18 cellular contexts compared by ENCODE assay signal in genomic region chr6:90266845-90267621, GRCh38. TPM values are rescaled to one million over a fixed set of nuclear protein-coding genes. Genes with fewer than 3 reads are reported as not detected.
DNase-seq lines count a peak whose midpoint lies in the region; ATAC-seq, FAIRE-seq and TF ChIP-seq lines count a peak whose summit lies in the region.
"Had no signal": no experiment of that assay in that cellular context is flagged by ENCODE, and none has a peak within 500 bp of the region (broad histone marks: within the 10 kb centered on the region; RNA-seq: fewer than 3 reads in every experiment).

No MANE protein-coding gene starts in this region.

- H3K4me3 ChIP-seq in K562, result no peak overlapping the region
- H3K4me3 ChIP-seq: ascending aorta, coronary artery, SK-N-MC had no signal

- no peaks in the 10 kb centered on the region for H3K79me2 ChIP-seq in K562 (ENCODE audit: control insufficient read depth, insufficient read depth, low read length)

- H3K27ac ChIP-seq in K562 (ENCODE audit: extremely low read depth, low read depth, low read length), result no peak overlapping the region
- H3K27ac ChIP-seq: ascending aorta, coronary artery, SK-N-MC had no signal

- no peak overlapping the region for H3K4me2 ChIP-seq in K562 (ENCODE audit: insufficient read depth, low read length)

- no peaks in the 10 kb centered on the region for H4K20me1 ChIP-seq in K562 (replicated peaks; ENCODE audit: control insufficient read depth, insufficient read depth, low read length)

- TF ChIP-seq CTCF in K562 (IDR thresholded peaks at IDR 0.05 in 2 of 3, conservative IDR thresholded peaks at IDR 0.05 in 1 of 3; ENCODE audit: insufficient read depth in 2 of 3, low read depth in 1 of 3, low read length in 3 of 3), result no peak

- no peak for FAIRE-seq in K562 (lab: Jason Lieb, UNC)
- FAIRE-seq: islet of Langerhans had no signal

- WGBS in K562 (ENCODE audit: insufficient coverage, low coverage, missing lambda C conversion rate), result 3% methylated on average over 6 of the region's 6 CpGs

- ATAC-seq in K562 (no peak), GM21423 (IDR thresholded peaks at IDR 0.05; ENCODE audit: unreplicated experiment) (no peak), HG03097 (IDR thresholded peaks at IDR 0.05; ENCODE audit: low FRiP score, unreplicated experiment) (no peak)
- ATAC-seq: Panc1, sciatic nerve had no signal

- DNase-seq in NCI-H1417 (lab: John Stamatoyannopoulos, UW) (peak in 2 of 3 experiments; percentile 4 to 33), NCI-H1417 treated with DMSO at 0.1 percent for 48 hours (lab: John Stamatoyannopoulos, UW) (no peak), K562 (ENCODE audit: extremely low read depth in 1 of 4, low spot score in 3 of 4) (no peak), COLO668 (lab: John Stamatoyannopoulos, UW; ENCODE audit: unreplicated experiment) (no peak)
- peak in 5 of 6 experiments; percentile 29 to 87 (median 75) for DNase-seq in stimulated activated naive CD4-positive, alpha-beta T cell (lab: John Stamatoyannopoulos, UW)
- DNase-seq in stimulated activated naive CD4-positive, alpha-beta T cell treated with Interleukin-2 at 50 U/mL for 16 hours (lab: John Stamatoyannopoulos, UW), result no peak
- DNase-seq: activated CD8-positive, alpha-beta memory T cell treated with anti-CD3 and anti-CD28 coated beads, Interleukin-2, amount 50 U/mL, for 48 hours; NCI-H1436 treated with DMSO at 0.1 percent for 48 hours; NCI-H524; stimulated activated CD4-positive, alpha-beta T cell treated with anti-CD3 and anti-CD28 coated beads, Interleukin-2, amount 100 ng/mL, for 48 hours had no signal

- no peaks in the 10 kb centered on the region for H3K4me1 ChIP-seq in K562 (replicated peaks in 1 of 2; ENCODE audit: control insufficient read depth in 2 of 2, insufficient read depth in 2 of 2, low read length in 2 of 2)
- H3K4me1 ChIP-seq: ascending aorta had no signal

- CTCF ChIA-PET in K562 (lab: Yijun Ruan, JAX; ENCODE audit: low intra/inter-chr PET ratio), result no interaction called here

- no peaks in the 10 kb centered on the region for H3K9me1 ChIP-seq in K562 (ENCODE audit: control insufficient read depth, insufficient read depth, low read length)

- POLR2A ChIA-PET in K562 (lab: Yijun Ruan, JAX), result no interaction called here

- no peak for TF ChIP-seq EP300 in K562 (IDR thresholded peaks at IDR 0.05; ENCODE audit: low read length)

- no TSS peak for BruUV-seq in K562 (replicated peaks; lab: Mats Ljungman, UMichigan)

- intact Hi-C loops in K562 (cut with micrococcal nuclease), result no loop called here

- no peak for TF ChIP-seq RAD21 in K562 (CRISPR knock-in tag; conservative IDR thresholded peaks at IDR 0.05 in 1 of 2, IDR thresholded peaks at IDR 0.05 in 1 of 2)

- no peak overlapping the region for H3K9ac ChIP-seq in K562 (ENCODE audit: insufficient read depth in 1 of 2, low read depth in 2 of 2, low read length in 2 of 2)

- in situ Hi-C loops in K562 (cut with MboI), result no loop called here

- no peak for TF ChIP-seq POLR2A in K562 (conservative IDR thresholded peaks at IDR 0.05)

- H3K9me3 ChIP-seq in K562 (replicated peaks; ENCODE audit: control insufficient read depth, insufficient read depth, low read depth, low read length), result no peaks in the 10 kb centered on the region

- no peak overlapping the region for H2AFZ ChIP-seq in K562 (ENCODE audit: low read depth, low read length)

- H3K27me3 ChIP-seq in K562 (ENCODE audit: control insufficient read depth in 2 of 2, insufficient read depth in 2 of 2, low read length in 2 of 2), result no peaks in the 10 kb centered on the region; a peak in 1 of 5 replicates
- H3K27me3 ChIP-seq: ascending aorta had no signal

- H3K36me3 ChIP-seq in K562 (ENCODE audit: control insufficient read depth, insufficient read depth, low read length), result no peaks in the 10 kb centered on the region

TF ChIP-seq in K562, 482 proteins besides CTCF, POLR2A, EP300 and RAD21:
- TF ChIP-seq ZNF431 (CRISPR knock-in tag; IDR thresholded peaks at IDR 0.05), result no peak
- TF ChIP-seq JUNB (CRISPR knock-in tag; conservative IDR thresholded peaks at IDR 0.05), result no peak
- no peak for TF ChIP-seq NFE2 (IDR thresholded peaks at IDR 0.05; ENCODE audit: low read depth)
- no peak for TF ChIP-seq TAF15 (IDR thresholded peaks at IDR 0.05; ENCODE audit: low read depth, low read length)
- TF ChIP-seq ATF3 (IDR thresholded peaks at IDR 0.05), result 0 out of 2 replicates have a peak, but pooled peaks have one; percentile 13
- TF ChIP-seq ATF3 (CRISPR knock-in tag; conservative IDR thresholded peaks at IDR 0.05), result no peak
- no peak for TF ChIP-seq NBN (IDR thresholded peaks at IDR 0.05; ENCODE audit: low read depth)
- no peak for TF ChIP-seq POU5F1 (IDR thresholded peaks at IDR 0.05; ENCODE audit: borderline replicate concordance, low read depth, low read length, partially characterized antibody)
- TF ChIP-seq KDM4B (IDR thresholded peaks at IDR 0.05; ENCODE audit: borderline replicate concordance in 2 of 2, low read depth in 1 of 2), result no peak
- 0 out of 2 replicates have a peak, but pooled peaks have one; percentile 11 for TF ChIP-seq FOSL1 (tag; conservative IDR thresholded peaks at IDR 0.05)
- TF ChIP-seq SMAD4 (CRISPR knock-in tag; conservative IDR thresholded peaks at IDR 0.05), result no peak
- no peak for TF ChIP-seq BHLHE40 (IDR thresholded peaks at IDR 0.05; ENCODE audit: low read length)
- TF ChIP-seq EHMT2 (IDR thresholded peaks at IDR 0.05), result no peak

RNA-seq across cellular contexts. Expression of gene BACH2, which starts 29.6 kb away (rescaled TPM):
- total RNA-seq in K562 (2011; cell fraction: chromatin; rRNA removed; ENCODE audit: low replicate concordance), result 16.1 and 29.2 TPM in 2 replicates
- total RNA-seq in K562 (2011; cell fraction: nucleolus; rRNA removed), result 6.1 and 8.3 TPM in 2 replicates
- total RNA-seq in K562 (2011; cell fraction: nucleoplasm; rRNA removed), result 10.3 and 15.1 TPM in 2 replicates
- 0.33 and 2.0 TPM in 2 replicates for total RNA-seq in K562 (2014; rRNA removed)
- total RNA-seq in K562 (2014; rRNA removed; fragmentation: Illumina TruSeq; extraction: Trizol), result 0.55 and 0.96 TPM in 2 replicates
- 0.11 and 0.40 TPM in 2 replicates for total RNA-seq in K562 (2015; rRNA removed; fragmentation: Illumina TruSeq; extraction: Trizol)
- 1.7 and 2.0 TPM in 2 replicates for total RNA-seq in K562 (2021)
- 3.1 and 3.3 TPM in 2 replicates for polyA plus RNA-seq in K562 (2011; rRNA removed)
- polyA plus RNA-seq in K562 (2011; cell fraction: cytosol; rRNA removed), result 1.5 and 2.1 TPM in 2 replicates
- polyA plus RNA-seq in K562 (2011; cell fraction: nucleus; rRNA removed), result 5.2 and 7.8 TPM in 2 replicates
- 1.0 and 1.2 TPM in 2 replicates for polyA plus RNA-seq in K562 (2012)
- polyA plus RNA-seq in K562 (2014; fragmentation: Illumina TruSeq; extraction: Trizol), result 0.59 and 0.91 TPM in 2 replicates
- under 1 TPM; 0.06 to 0.11 TPM for polyA plus RNA-seq in K562 (2014; fragmentation: Nextera tagmentation; extraction: Ambion mirVana)
- 0.61 and 0.65 TPM in 2 replicates for polyA plus RNA-seq in K562 (2014; rRNA removed)
- 9.8 and 11.4 TPM in 2 replicates for polyA minus RNA-seq in K562 (2011; rRNA and poly(A)+ RNA removed)
- 2.3 and 3.9 TPM in 2 replicates for polyA minus RNA-seq in K562 (2011; cell fraction: cytosol; rRNA and poly(A)+ RNA removed)
- polyA minus RNA-seq in K562 (2011; cell fraction: nucleus; rRNA and poly(A)+ RNA removed), result 14.8 and 19.3 TPM in 2 replicates

Comparison
In these comparisons a context has a peak if more than half of its experiments do, and no peak if none do; other contexts are left out.
1. DNase-seq: peak in NCI-H1417 (2 of 3) and stimulated activated naive CD4-positive, alpha-beta T cell (5 of 6); none in NCI-H1417 treated with DMSO at 0.1 percent for 48 hours (single experiment), stimulated activated naive CD4-positive, alpha-beta T cell treated with Interleukin-2 at 50 U/mL for 16 hours (single experiment), K562 (0 of 4) and COLO668 (single experiment).